1 cellular context compared by ENCODE assay signal in genomic region chr16:65666132-65666869, GRCh38.
TF ChIP-seq lines count a peak whose summit lies in the region.

No MANE protein-coding gene starts in this region.

TF ChIP-seq in K562, 482 proteins besides CTCF, POLR2A, EP300 and RAD21:
- TF ChIP-seq CHD7 (IDR thresholded peaks at IDR 0.05; ENCODE audit: low read depth, low read length), result no peak
- no peak for TF ChIP-seq MTA1 (IDR thresholded peaks at IDR 0.05; ENCODE audit: borderline replicate concordance)
- TF ChIP-seq HEY1 (CRISPR knock-in tag; IDR thresholded peaks at IDR 0.05; ENCODE audit: borderline replicate concordance), result no peak
- TF ChIP-seq SIRT6 (IDR thresholded peaks at IDR 0.05; ENCODE audit: low read depth, low read length), result no peak
- TF ChIP-seq TOE1 (IDR thresholded peaks at IDR 0.05; ENCODE audit: borderline replicate concordance), result no peak
- TF ChIP-seq TOE1 (CRISPR knock-in tag; IDR thresholded peaks at IDR 0.05; ENCODE audit: borderline replicate concordance, low read depth), result no peak
- peak; percentile 9 for TF ChIP-seq RBM25 (IDR thresholded peaks at IDR 0.05; ENCODE audit: low read depth, low read length, severe bottlenecking)
- TF ChIP-seq ZNF592 (IDR thresholded peaks at IDR 0.05), result no peak
- TF ChIP-seq NFE2L1 (tag; IDR thresholded peaks at IDR 0.05; ENCODE audit: borderline replicate concordance, low read depth), result no peak
- no peak for TF ChIP-seq GABPA (tag; conservative IDR thresholded peaks at IDR 0.05; ENCODE audit: low read depth)
TF ChIP-seq in K562: peak in this region for 1.
